In the genomic region with DNA sequence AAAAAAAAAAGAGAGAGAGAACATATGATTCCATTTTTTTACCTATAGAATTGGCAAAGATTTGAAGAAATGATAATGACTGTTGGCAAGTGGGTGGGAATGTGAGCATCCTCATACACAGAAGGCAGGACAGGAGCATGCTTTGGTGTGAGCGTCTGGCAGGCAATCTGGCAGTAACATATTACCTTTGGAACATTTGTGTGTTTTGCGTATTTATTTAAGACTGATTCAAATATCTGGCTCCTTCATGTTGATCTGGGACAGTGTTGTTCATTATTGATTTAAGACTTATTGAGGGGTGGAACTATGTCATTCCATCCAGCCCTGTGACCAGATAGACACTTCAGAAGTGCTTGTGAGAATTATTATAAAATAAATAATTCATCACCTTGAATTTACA, we compare ENCODE assay signal across 16 cellular contexts. TPM values are rescaled to one million over a fixed set of nuclear protein-coding genes. Genes with fewer than 3 reads are reported as not detected.
DNase-seq lines count a peak whose midpoint lies in the region; ATAC-seq and TF ChIP-seq lines count a peak whose summit lies in the region.
"Had no signal": no experiment of that assay in that cellular context is flagged by ENCODE, and none has a peak within 500 bp of the region (broad histone marks: within the 10 kb centered on the region; RNA-seq: fewer than 3 reads in every experiment).

No MANE protein-coding gene starts in this region.

- peak; percentile 29 for DNase-seq in NCI-H2171 treated with DMSO at 0.1 percent for 48 hours (lab: John Stamatoyannopoulos, UW)
- no peak for DNase-seq in NCI-H2171 (lab: John Stamatoyannopoulos, UW)
- peak; percentile 44 for DNase-seq in DMS53 treated with DMSO at 0.1 percent for 48 hours (lab: John Stamatoyannopoulos, UW; ENCODE audit: unreplicated experiment)
- peak; percentile 29 for DNase-seq in NCI-H510A treated with DMSO at 0.1 percent for 48 hours (lab: John Stamatoyannopoulos, UW)
- DNase-seq in mucosa of descending colon = no peak
- no peak for DNase-seq in upper lobe of right lung
- DNase-seq in stimulated activated CD4-positive, alpha-beta T cell treated with anti-CD3 and anti-CD28 coated beads, Interleukin-1b, Interleukin-23, amount 100 ng/mL, for 48 hours = no peak
- DNase-seq: CD4-positive, alpha-beta memory T cell; DMS153; DND-41; EL; H9 had no signal

- H3K9me3 ChIP-seq in mucosa of descending colon (no peaks in the 10 kb centered on the region), upper lobe of right lung (no peaks in the 10 kb centered on the region)

- H3K4me1 ChIP-seq in mucosa of descending colon (ENCODE audit: low read depth) (no peaks in the 10 kb centered on the region), upper lobe of right lung (no peaks in the 10 kb centered on the region)
- H3K4me1 ChIP-seq: BLaER1 had no signal

- no peaks in the 10 kb centered on the region for H3K36me3 ChIP-seq in mucosa of descending colon (ENCODE audit: low read depth)
- no peaks in the 10 kb centered on the region for H3K36me3 ChIP-seq in upper lobe of right lung
- H3K36me3 ChIP-seq: BLaER1 had no signal

- ATAC-seq in mucosa of descending colon = peak; percentile 28
- ATAC-seq in upper lobe of right lung = no peak
- ATAC-seq: GM12878 had no signal

- TF ChIP-seq CTCF in mucosa of descending colon (IDR thresholded peaks at IDR 0.05) (no peak), upper lobe of right lung (IDR thresholded peaks at IDR 0.05) (no peak)

- H3K27ac ChIP-seq in upper lobe of right lung = no peak overlapping the region
- H3K27ac ChIP-seq: 22Rv1, BLaER1 had no signal

- intact Hi-C loops in mucosa of descending colon (cut with DNase I, micrococcal nuclease) = no loop called here
- intact Hi-C loops in upper lobe of right lung (cut with DNase I) = no loop called here

- H3K4me3 ChIP-seq in mucosa of descending colon (no peak overlapping the region), upper lobe of right lung (no peak overlapping the region)
- H3K4me3 ChIP-seq: BLaER1, GM12878 had no signal

- H3K27me3 ChIP-seq in upper lobe of right lung = peaks cover 12% of the 10 kb centered on the region
- H3K27me3 ChIP-seq: BLaER1 had no signal

RNA-seq across cellular contexts. Expression of a gene that starts 53.1 kb away (rescaled TPM):
- total RNA-seq in mucosa of descending colon (10 to 100 TPM in 1 of 3 donors, 1 to 10 TPM in 2; 1.8 to 10.4 (median 7.6) TPM), upper lobe of right lung (0.46 TPM)
- total RNA-seq: CD4-positive, alpha-beta memory T cell; G401 had no signal

Comparison
In these comparisons a context has a peak if more than half of its experiments do, and no peak if none do; other contexts are left out.
1. DNase-seq: peak in NCI-H2171 treated with DMSO at 0.1 percent for 48 hours (single experiment), DMS53 treated with DMSO at 0.1 percent for 48 hours (single experiment) and NCI-H510A treated with DMSO at 0.1 percent for 48 hours (single experiment); none in NCI-H2171 (single experiment), mucosa of descending colon (0 of 3), upper lobe of right lung (single experiment) and stimulated activated CD4-positive, alpha-beta T cell treated with anti-CD3 and anti-CD28 coated beads, Interleukin-1b, Interleukin-23, amount 100 ng/mL, for 48 hours (single experiment).